In genomic region chr10:3764626-3765375, GRCh38 we compare ENCODE assay signal across 1 cellular context.
TF ChIP-seq lines count a peak whose summit lies in the region.

No MANE protein-coding gene starts in this region.

TF ChIP-seq in HepG2, 621 proteins besides CTCF, POLR2A, EP300 and RAD21 (continued from another document and continues in another):
- TF ChIP-seq PAXIP1 (CRISPR knock-in tag; conservative IDR thresholded peaks at IDR 0.05) (peak; percentile 77), ARHGAP35 (CRISPR knock-in tag; IDR thresholded peaks at IDR 0.05; ENCODE audit: borderline replicate concordance) (no peak), ZNF510 (CRISPR knock-in tag; IDR thresholded peaks at IDR 0.05; ENCODE audit: low read depth) (no peak), HMG20A (CRISPR knock-in tag; IDR thresholded peaks at IDR 0.05; ENCODE audit: borderline replicate concordance) (0 out of 2 replicates have a peak, but pooled peaks have one; percentile 47), MED1 (CRISPR knock-in tag; IDR thresholded peaks at IDR 0.05) (peak; percentile 87), SIN3A (IDR thresholded peaks at IDR 0.05; ENCODE audit: borderline replicate concordance, low read depth, low read length) (no peak), ZBTB25 (CRISPR knock-in tag; IDR thresholded peaks at IDR 0.05) (no peak), ZNF639 (CRISPR knock-in tag; conservative IDR thresholded peaks at IDR 0.05) (no peak), ZNF572 (CRISPR knock-in tag; IDR thresholded peaks at IDR 0.05) (no peak), SNAPC5 (CRISPR knock-in tag; IDR thresholded peaks at IDR 0.05; ENCODE audit: borderline replicate concordance) (no peak), SOX6 (IDR thresholded peaks at IDR 0.05) (no peak), SOX6 (CRISPR knock-in tag; IDR thresholded peaks at IDR 0.05) (peak; percentile 67; the same call in 1 of the 2 replicates), NR2F6 (IDR thresholded peaks at IDR 0.05) (no peak), NR2F6 (CRISPR knock-in tag; IDR thresholded peaks at IDR 0.05) (peak; percentile 27; the same call in 1 of the 2 replicates), LBX2 (CRISPR knock-in tag; IDR thresholded peaks at IDR 0.05; ENCODE audit: borderline replicate concordance) (no peak), ZNF761 (CRISPR knock-in tag; conservative IDR thresholded peaks at IDR 0.05) (0 out of 2 replicates have a peak, but pooled peaks have one; percentile 5), TRIM22 (IDR thresholded peaks at IDR 0.05) (no peak), RFXANK (CRISPR knock-in tag; IDR thresholded peaks at IDR 0.05) (no peak), GPBP1L1 (CRISPR knock-in tag; IDR thresholded peaks at IDR 0.05) (no peak), ZNF263 (CRISPR knock-in tag; IDR thresholded peaks at IDR 0.05) (0 out of 2 replicates have a peak, but pooled peaks have one; percentile 22), BCL3 (CRISPR knock-in tag; IDR thresholded peaks at IDR 0.05) (no peak), ATF6 (CRISPR knock-in tag; conservative IDR thresholded peaks at IDR 0.05) (no peak), AHDC1 (CRISPR knock-in tag; IDR thresholded peaks at IDR 0.05; ENCODE audit: borderline replicate concordance) (peak; percentile 33; the same call in 1 of the 2 replicates), DNMT1 (CRISPR knock-in tag; IDR thresholded peaks at IDR 0.05) (0 out of 2 replicates have a peak, but pooled peaks have one; percentile 31), MXI1 (IDR thresholded peaks at IDR 0.05; ENCODE audit: borderline replicate concordance, low read depth, low read length) (0 out of 3 replicates have a peak, but pooled peaks have one; percentile 22), TBX2 (CRISPR knock-in tag; IDR thresholded peaks at IDR 0.05; ENCODE audit: borderline replicate concordance) (peak; percentile 68; the same call in 1 of the 2 replicates), RXRB (CRISPR knock-in tag; IDR thresholded peaks at IDR 0.05; ENCODE audit: borderline replicate concordance) (peak; percentile 46; the same call in 1 of the 2 replicates), FOSL2 (CRISPR knock-in tag; IDR thresholded peaks at IDR 0.05) (0 out of 2 replicates have a peak, but pooled peaks have one; percentile 5), ZNF280B (CRISPR knock-in tag; IDR thresholded peaks at IDR 0.05; ENCODE audit: borderline replicate concordance) (no peak), ZNF557 (CRISPR knock-in tag; IDR thresholded peaks at IDR 0.05) (no peak), ZNF362 (CRISPR knock-in tag; IDR thresholded peaks at IDR 0.05; ENCODE audit: borderline replicate concordance) (peak; percentile 29; the same call in 1 of the 2 replicates), KDM6A (CRISPR knock-in tag; IDR thresholded peaks at IDR 0.05; ENCODE audit: low read depth) (peak; percentile 24; the same call in 1 of the 2 replicates), NBN (conservative IDR thresholded peaks at IDR 0.05) (no peak), MAX (IDR thresholded peaks at IDR 0.05) (0 out of 2 replicates have a peak, but pooled peaks have one; percentile 7), HDAC2 (CRISPR knock-in tag; IDR thresholded peaks at IDR 0.05) (peak; percentile 11; the same call in 1 of the 2 replicates)
